In the genomic region with DNA sequence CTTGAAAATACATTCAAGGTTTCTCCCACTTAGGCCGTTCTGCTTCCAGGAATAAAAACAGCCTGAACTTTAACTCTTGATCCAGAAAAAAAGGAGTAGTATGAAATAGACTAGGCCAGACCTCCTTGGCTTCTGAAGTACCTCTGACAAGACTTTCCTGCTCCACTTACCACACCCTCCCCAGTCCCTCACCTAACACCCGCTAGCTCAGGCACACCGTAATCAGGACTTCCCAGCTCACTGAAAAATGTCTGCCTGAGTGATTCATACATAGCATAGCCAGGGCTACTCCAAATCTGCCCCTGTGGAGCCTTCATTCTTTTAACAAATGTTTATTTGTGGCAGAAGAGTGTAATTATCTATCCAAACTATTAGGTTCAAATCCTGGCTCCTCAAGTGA, we compare ENCODE assay signal across 13 cellular contexts. TPM values are rescaled to one million over a fixed set of nuclear protein-coding genes. Genes with fewer than 3 reads are reported as not detected.
DNase-seq lines count a peak whose midpoint lies in the region; ATAC-seq and TF ChIP-seq lines count a peak whose summit lies in the region.
"Had no signal": no experiment of that assay in that cellular context is flagged by ENCODE, and none has a peak within 500 bp of the region (broad histone marks: within the 10 kb centered on the region; RNA-seq: fewer than 3 reads in every experiment).

No MANE protein-coding gene starts in this region.

- H3K9me3 ChIP-seq in BE2C = no peaks in the 10 kb centered on the region
- H3K9me3 ChIP-seq: ascending aorta, upper lobe of left lung had no signal

- ATAC-seq in natural killer cell treated with Interleukin-12 subunit alpha and Interleukin-12 subunit beta and Interleukin-15 and Interleukin-18, amount 100 ng/mL, for 72 hours = peak in 1 of 2 donors; percentile 48
- no peak for ATAC-seq in natural killer cell
- peak; percentile 38 to 43 for ATAC-seq in stimulated activated naive B cell treated with anti-CD40 and anti-IgM and Interleukin-4, amounts not matched to agents 10 μg/mL and 1 μg/mL and 100 μg/mL, for 72 hours (replicated peaks)

- no peak for DNase-seq in natural killer cell treated with Interleukin-12 subunit alpha and Interleukin-12 subunit beta and Interleukin-15 and Interleukin-18, amount 100 ng/mL, for 72 hours (ENCODE audit: low spot score)
- DNase-seq in natural killer cell (no peak), NCI-H69 (lab: John Stamatoyannopoulos, UW) (peak; percentile 65), choroid plexus epithelial cell (ENCODE audit: low read depth) (peak; percentile 60), COR-L47 (lab: John Stamatoyannopoulos, UW) (no peak), LoVo (ENCODE audit: low spot score) (no peak), BE2C (no peak)
- DNase-seq in stimulated activated naive B cell treated with anti-CD40 and anti-IgM and Interleukin-4, amounts not matched to agents 10 μg/mL and 1 μg/mL and 100 μg/mL, for 72 hours = no peak
- DNase-seq: CD4-positive, alpha-beta T cell; NCI-H526 treated with DMSO at 0.1 percent for 48 hours; stimulated activated CD4-positive, alpha-beta T cell treated with anti-CD3 and anti-CD28 coated beads, Interleukin-2, amount 100 ng/mL, for 48 hours; upper lobe of left lung had no signal

- peaks cover 4% of the 10 kb centered on the region for H3K9me3 Mint-ChIP-seq in natural killer cell treated with Interleukin-12 subunit alpha and Interleukin-12 subunit beta and Interleukin-15 and Interleukin-18, amount 100 ng/mL, for 72 hours
- no peaks in the 10 kb centered on the region for H3K9me3 Mint-ChIP-seq in natural killer cell
- H3K9me3 Mint-ChIP-seq in stimulated activated naive B cell treated with anti-CD40 and anti-IgM and Interleukin-4, amounts not matched to agents 10 μg/mL and 1 μg/mL and 100 μg/mL, for 72 hours = peaks cover 4 to 5% of the 10 kb centered on the region in 2 donors
- H3K9me3 Mint-ChIP-seq: CD4-positive, alpha-beta T cell had no signal

- H3K4me3 ChIP-seq in choroid plexus epithelial cell (ENCODE audit: low read depth, low read length) (no peak overlapping the region), BE2C (ENCODE audit: low read depth, low read length) (no peak overlapping the region)
- H3K4me3 ChIP-seq: ascending aorta, upper lobe of left lung had no signal

- intact Hi-C loops in natural killer cell (cut with micrococcal nuclease) = no loop called here

- H3K4me3 Mint-ChIP-seq in natural killer cell treated with Interleukin-12 subunit alpha and Interleukin-12 subunit beta and Interleukin-15 and Interleukin-18, amount 100 ng/mL, for 72 hours = peak overlapping the region; percentile 51
- no peak overlapping the region for H3K4me3 Mint-ChIP-seq in natural killer cell
- peak overlapping the region; percentile 14 to 51 for H3K4me3 Mint-ChIP-seq in stimulated activated naive B cell treated with anti-CD40 and anti-IgM and Interleukin-4, amounts not matched to agents 10 μg/mL and 1 μg/mL and 100 μg/mL, for 72 hours
- H3K4me3 Mint-ChIP-seq: CD4-positive, alpha-beta T cell had no signal

- peak overlapping the region; percentile 68 to 94 for H3K27ac Mint-ChIP-seq in natural killer cell treated with Interleukin-12 subunit alpha and Interleukin-12 subunit beta and Interleukin-15 and Interleukin-18, amount 100 ng/mL, for 72 hours
- H3K27ac Mint-ChIP-seq in natural killer cell = no peak overlapping the region
- H3K27ac Mint-ChIP-seq in stimulated activated naive B cell treated with anti-CD40 and anti-IgM and Interleukin-4, amounts not matched to agents 10 μg/mL and 1 μg/mL and 100 μg/mL, for 72 hours = peak overlapping the region; percentile 93
- H3K27ac Mint-ChIP-seq: CD4-positive, alpha-beta T cell had no signal

- peaks cover 0 to 18% of the 10 kb centered on the region in 2 donors for H3K27me3 Mint-ChIP-seq in natural killer cell treated with Interleukin-12 subunit alpha and Interleukin-12 subunit beta and Interleukin-15 and Interleukin-18, amount 100 ng/mL, for 72 hours
- H3K27me3 Mint-ChIP-seq in natural killer cell (ENCODE audit: low read depth in 2 of 2) = peaks cover 7 to 35% of the 10 kb centered on the region in 2 donors
- H3K27me3 Mint-ChIP-seq in stimulated activated naive B cell treated with anti-CD40 and anti-IgM and Interleukin-4, amounts not matched to agents 10 μg/mL and 1 μg/mL and 100 μg/mL, for 72 hours = no peaks in the 10 kb centered on the region
- H3K27me3 Mint-ChIP-seq: CD4-positive, alpha-beta T cell had no signal

- H3K4me1 Mint-ChIP-seq in natural killer cell treated with Interleukin-12 subunit alpha and Interleukin-12 subunit beta and Interleukin-15 and Interleukin-18, amount 100 ng/mL, for 72 hours (ENCODE audit: low read depth in 2 of 2) = peaks cover 45 to 72% of the 10 kb centered on the region in 2 donors
- H3K4me1 Mint-ChIP-seq in natural killer cell = no peaks in the 10 kb centered on the region
- H3K4me1 Mint-ChIP-seq in stimulated activated naive B cell treated with anti-CD40 and anti-IgM and Interleukin-4, amounts not matched to agents 10 μg/mL and 1 μg/mL and 100 μg/mL, for 72 hours = peaks cover 47 to 85% of the 10 kb centered on the region in 2 donors

- peaks cover 14% of the 10 kb centered on the region for H3K36me3 Mint-ChIP-seq in natural killer cell treated with Interleukin-12 subunit alpha and Interleukin-12 subunit beta and Interleukin-15 and Interleukin-18, amount 100 ng/mL, for 72 hours
- H3K36me3 Mint-ChIP-seq in natural killer cell = no peaks in the 10 kb centered on the region
- peaks cover 8 to 24% of the 10 kb centered on the region in 2 donors for H3K36me3 Mint-ChIP-seq in stimulated activated naive B cell treated with anti-CD40 and anti-IgM and Interleukin-4, amounts not matched to agents 10 μg/mL and 1 μg/mL and 100 μg/mL, for 72 hours

- TF ChIP-seq CTCF in natural killer cell (IDR thresholded peaks at IDR 0.05) (no peak), choroid plexus epithelial cell (conservative IDR thresholded peaks at IDR 0.05; ENCODE audit: low read depth, low read length) (no peak), BE2C (IDR thresholded peaks at IDR 0.05; ENCODE audit: low read depth, low read length) (no peak)

- H3K4me1 ChIP-seq in BE2C = no peaks in the 10 kb centered on the region
- H3K4me1 ChIP-seq: ascending aorta had no signal

- H3K27me3 ChIP-seq in BE2C = peaks cover 21% of the 10 kb centered on the region
- H3K27me3 ChIP-seq: ascending aorta, upper lobe of left lung had no signal

- no peaks in the 10 kb centered on the region for H3K36me3 ChIP-seq in BE2C
- H3K36me3 ChIP-seq: ascending aorta, upper lobe of left lung had no signal

RNA-seq across cellular contexts. Expression of gene IL6, which starts 30.3 kb away (rescaled TPM):
- total RNA-seq in natural killer cell treated with Interleukin-12 subunit alpha and Interleukin-12 subunit beta and Interleukin-15 and Interleukin-18, amount 100 ng/mL, for 72 hours = 100 to 1,000 TPM; 151 to 253 TPM
- 1 to 10 TPM; 1.3 to 2.3 (median 1.7) TPM for total RNA-seq in natural killer cell
- not detected for polyA plus RNA-seq in BE2C (2012; ENCODE audit: insufficient read depth, insufficient read length, low read depth)
- total RNA-seq: CD4-positive, alpha-beta T cell had no signal

Comparison
In these comparisons a context has a peak if more than half of its experiments do, and no peak if none do; other contexts are left out.
1. H3K27ac Mint-ChIP-seq: peak in natural killer cell treated with Interleukin-12 subunit alpha and Interleukin-12 subunit beta and Interleukin-15 and Interleukin-18, amount 100 ng/mL, for 72 hours (2 of 2) and stimulated activated naive B cell treated with anti-CD40 and anti-IgM and Interleukin-4, amounts not matched to agents 10 μg/mL and 1 μg/mL and 100 μg/mL, for 72 hours (single experiment); none in natural killer cell (0 of 2).
2. RNA of gene IL6, which starts 30.3 kb away (total RNA-seq): 151 to 253 TPM in natural killer cell treated with Interleukin-12 subunit alpha and Interleukin-12 subunit beta and Interleukin-15 and Interleukin-18, amount 100 ng/mL, for 72 hours; 1.3 to 2.3 TPM in natural killer cell; every median in the first group is over 10 times any median in the second.
3. ATAC-seq: peak in stimulated activated naive B cell treated with anti-CD40 and anti-IgM and Interleukin-4, amounts not matched to agents 10 μg/mL and 1 μg/mL and 100 μg/mL, for 72 hours (2 of 2); none in natural killer cell (0 of 3).
4. DNase-seq: peak in NCI-H69 (single experiment) and choroid plexus epithelial cell (single experiment); none in natural killer cell treated with Interleukin-12 subunit alpha and Interleukin-12 subunit beta and Interleukin-15 and Interleukin-18, amount 100 ng/mL, for 72 hours (single experiment), natural killer cell (single experiment), stimulated activated naive B cell treated with anti-CD40 and anti-IgM and Interleukin-4, amounts not matched to agents 10 μg/mL and 1 μg/mL and 100 μg/mL, for 72 hours (single experiment), COR-L47 (single experiment), LoVo (single experiment) and BE2C (single experiment).